Comparison of ENCODE assay signal across 19 cellular contexts in the genomic region with DNA sequence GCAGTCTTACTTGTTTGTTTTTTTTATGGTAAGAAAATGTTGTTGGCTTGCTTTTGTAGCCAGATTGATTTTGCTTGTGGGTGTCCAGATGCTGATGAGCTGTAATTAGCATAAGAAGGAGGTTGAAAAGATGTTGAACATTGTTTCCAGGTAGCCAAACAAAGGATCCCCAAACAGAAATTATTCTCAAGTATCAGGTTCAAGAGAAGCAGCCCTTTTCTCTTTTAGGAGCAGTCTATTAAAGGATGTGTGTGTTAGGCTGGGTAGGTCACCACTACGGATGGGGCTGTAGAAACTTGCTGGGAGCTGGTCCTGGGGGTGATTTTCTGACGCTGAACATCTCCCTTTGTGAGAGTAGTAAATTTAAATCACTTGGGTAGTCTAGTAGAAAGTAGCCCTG.
DNase-seq lines count a peak whose midpoint lies in the region; ATAC-seq and TF ChIP-seq lines count a peak whose summit lies in the region.
"Had no signal": no experiment of that assay in that cellular context is flagged by ENCODE, and none has a peak within 500 bp of the region (broad histone marks: within the 10 kb centered on the region; RNA-seq: fewer than 3 reads in every experiment).

No MANE protein-coding gene starts in this region.

- no peak overlapping the region for H3K4me2 ChIP-seq in mesenchymal stem cell (ENCODE audit: low read length, poor library complexity, severe bottlenecking)

- no peak overlapping the region for H3K23ac ChIP-seq in mesenchymal stem cell (ENCODE audit: low read length in 2 of 2)

- no peak overlapping the region for H3K4ac ChIP-seq in mesenchymal stem cell (ENCODE audit: low read depth in 1 of 2, low read length in 2 of 2)

- no peak for ATAC-seq in HG03378 (IDR thresholded peaks at IDR 0.05; ENCODE audit: unreplicated experiment)
- ATAC-seq: activated T-helper 17 cell treated with anti-CD3 and anti-CD28 coated beads, Interleukin-2, amount 50 U/mL, for 72 hours; SK-N-SH treated with all-trans-retinoic acid at 6 μM for 48 hours had no signal

- H3K9ac ChIP-seq in HUES48 (ENCODE audit: low read depth, low read length) (peak overlapping the region; percentile 51; the same call in 1 of the 2 replicates), mesenchymal stem cell (ENCODE audit: low read length) (no peak overlapping the region)

- peak overlapping the region; percentile 52 for H3K27ac Mint-ChIP-seq in mesothelial cell of epicardium
- H3K27ac Mint-ChIP-seq in chondrocyte (ENCODE audit: unreplicated experiment), result no peak overlapping the region
- H3K27ac Mint-ChIP-seq: activated naive CD8-positive, alpha-beta T cell treated with anti-CD3 and anti-CD28 coated beads for 36 hours; activated T-helper 17 cell treated with anti-CD3 and anti-CD28 coated beads, Interleukin-2, amount 50 U/mL, for 72 hours; T-helper 2 cell treated with Interferon-gamma antibody and Interleukin-4, amounts not matched to agents 5 μg/mL and 100 μg/mL, for 36 hours had no signal

- no peak overlapping the region for H2BK12ac ChIP-seq in mesenchymal stem cell (ENCODE audit: low read length in 2 of 2)

- H3K27me3 Mint-ChIP-seq in mesothelial cell of epicardium (ENCODE audit: low read depth), result no peaks in the 10 kb centered on the region
- H3K27me3 Mint-ChIP-seq in chondrocyte (ENCODE audit: low read depth), result no peaks in the 10 kb centered on the region
- H3K27me3 Mint-ChIP-seq: activated naive CD8-positive, alpha-beta T cell treated with anti-CD3 and anti-CD28 coated beads for 36 hours; activated T-helper 17 cell treated with anti-CD3 and anti-CD28 coated beads, Interleukin-2, amount 50 U/mL, for 72 hours; CD4-positive, CD25-positive, alpha-beta regulatory T cell had no signal

- no peak overlapping the region for H2BK120ac ChIP-seq in mesenchymal stem cell (ENCODE audit: low read depth, low read length)

- peaks cover 9% of the 10 kb centered on the region for H3K79me1 ChIP-seq in mesenchymal stem cell (replicated peaks; ENCODE audit: low read length, poor library complexity, severe bottlenecking)

- peak overlapping the region; percentile 70 for H3K27ac ChIP-seq in HUES48 (ENCODE audit: low read depth, low read length)
- H3K27ac ChIP-seq in mesenchymal stem cell (ENCODE audit: low read length, poor library complexity, severe bottlenecking), result no peak overlapping the region
- H3K27ac ChIP-seq: left ventricle myocardium inferior, prostate gland had no signal

- no peak overlapping the region for H3K14ac ChIP-seq in mesenchymal stem cell (ENCODE audit: low read length in 2 of 2)

- peak; percentile 76 for DNase-seq in NCI-H1436 (lab: John Stamatoyannopoulos, UW)
- peak; percentile 84 for DNase-seq in NCI-H748 treated with DMSO at 0.1 percent for 48 hours (lab: John Stamatoyannopoulos, UW)
- DNase-seq in mesothelial cell of epicardium (ENCODE audit: low spot score in 2 of 2, unreplicated experiment in 2 of 2), result no peak
- no peak for DNase-seq in mesenchymal stem cell
- DNase-seq in chondrocyte (ENCODE audit: low spot score), result no peak
- DNase-seq: activated CD8-positive, alpha-beta memory T cell treated with anti-CD3 and anti-CD28 coated beads, Interleukin-2, amount 50 U/mL, for 4 hours; activated naive CD8-positive, alpha-beta T cell treated with anti-CD3 and anti-CD28 coated beads for 36 hours; CD4-positive, CD25-positive, alpha-beta regulatory T cell; DMS 273 treated with DMSO at 0.1 percent for 48 hours; foreskin fibroblast; left ventricle myocardium inferior; NCI-H510A treated with DMSO at 0.1 percent for 48 hours; substantia nigra had no signal

- no peak overlapping the region for H3K18ac ChIP-seq in mesenchymal stem cell (ENCODE audit: low read depth in 1 of 2, low read length in 2 of 2)

- no peaks in the 10 kb centered on the region for H3K36me3 ChIP-seq in HUES48 (ENCODE audit: control insufficient read depth, insufficient read depth, low read length)
- peaks cover 0 to 10% of the 10 kb centered on the region in 2 experiments for H3K36me3 ChIP-seq in mesenchymal stem cell (ENCODE audit: control insufficient read depth in 1 of 2, insufficient read depth in 2 of 2, low read depth in 1 of 2, low read length in 2 of 2)
- H3K36me3 ChIP-seq: prostate gland had no signal

- H3K4me1 Mint-ChIP-seq in mesothelial cell of epicardium, result peaks cover 16% of the 10 kb centered on the region
- H3K4me1 Mint-ChIP-seq in chondrocyte (ENCODE audit: low read depth), result peaks cover 2% of the 10 kb centered on the region

- H2AK5ac ChIP-seq in mesenchymal stem cell (ENCODE audit: low read length, severe bottlenecking), result no peak overlapping the region

- H3K9me3 Mint-ChIP-seq in mesothelial cell of epicardium (no peaks in the 10 kb centered on the region), chondrocyte (ENCODE audit: low read depth) (no peaks in the 10 kb centered on the region)
- H3K9me3 Mint-ChIP-seq: activated naive CD8-positive, alpha-beta T cell treated with anti-CD3 and anti-CD28 coated beads for 36 hours; activated T-helper 17 cell treated with anti-CD3 and anti-CD28 coated beads, Interleukin-2, amount 50 U/mL, for 72 hours; CD4-positive, CD25-positive, alpha-beta regulatory T cell; T-helper 2 cell treated with Interferon-gamma antibody and Interleukin-4, amounts not matched to agents 5 μg/mL and 100 μg/mL, for 36 hours had no signal

- H3K4me1 ChIP-seq in HUES48 (ENCODE audit: control insufficient read depth, insufficient read depth, low read length), result peaks cover 32% of the 10 kb centered on the region
- no peaks in the 10 kb centered on the region for H3K4me1 ChIP-seq in mesenchymal stem cell (ENCODE audit: control insufficient read depth, insufficient read depth, low read depth, low read length)
- H3K4me1 ChIP-seq: left ventricle myocardium inferior, prostate gland had no signal

- no peaks in the 10 kb centered on the region for H3K27me3 ChIP-seq in HUES48 (ENCODE audit: control insufficient read depth, insufficient read depth, low read length)
- H3K27me3 ChIP-seq in mesenchymal stem cell (ENCODE audit: control insufficient read depth in 1 of 2, insufficient read depth in 1 of 2, low read length in 2 of 2), result no peaks in the 10 kb centered on the region

- 49% methylated on average over 2 of the region's 2 CpGs for WGBS in mesenchymal stem cell

- H3K9me3 ChIP-seq in HUES48 (ENCODE audit: control insufficient read depth, insufficient read depth, low read length) (no peaks in the 10 kb centered on the region), mesenchymal stem cell (ENCODE audit: control insufficient read depth, low read length) (no peaks in the 10 kb centered on the region)
- H3K9me3 ChIP-seq: left ventricle myocardium inferior, prostate gland had no signal

- H3K4me3 ChIP-seq in HUES48 (ENCODE audit: low read depth, low read length) (peak overlapping the region; percentile 35), mesenchymal stem cell (ENCODE audit: insufficient read depth in 1 of 2, low read depth in 1 of 2, low read length in 2 of 2) (no peak overlapping the region)
- H3K4me3 ChIP-seq: left ventricle myocardium inferior, prostate gland had no signal

- H2BK15ac ChIP-seq in mesenchymal stem cell (ENCODE audit: low read depth, poor library complexity, severe bottlenecking), result no peak overlapping the region

- H2AFZ ChIP-seq in mesenchymal stem cell (ENCODE audit: low read depth, low read length), result no peak overlapping the region

- H3K36me3 Mint-ChIP-seq in mesothelial cell of epicardium, result peaks cover 1% of the 10 kb centered on the region
- H3K36me3 Mint-ChIP-seq in chondrocyte (ENCODE audit: low read depth), result no peaks in the 10 kb centered on the region

- no peak overlapping the region for H4K8ac ChIP-seq in mesenchymal stem cell (ENCODE audit: low read length)

- no peak overlapping the region for H3K4me3 Mint-ChIP-seq in mesothelial cell of epicardium
- no peak overlapping the region for H3K4me3 Mint-ChIP-seq in chondrocyte (ENCODE audit: unreplicated experiment)
- H3K4me3 Mint-ChIP-seq: activated naive CD8-positive, alpha-beta T cell treated with anti-CD3 and anti-CD28 coated beads for 36 hours; activated T-helper 17 cell treated with anti-CD3 and anti-CD28 coated beads, Interleukin-2, amount 50 U/mL, for 72 hours; CD4-positive, CD25-positive, alpha-beta regulatory T cell; T-helper 2 cell treated with Interferon-gamma antibody and Interleukin-4, amounts not matched to agents 5 μg/mL and 100 μg/mL, for 36 hours had no signal

- no peak for TF ChIP-seq CTCF in mesothelial cell of epicardium (IDR thresholded peaks at IDR 0.05; ENCODE audit: unreplicated experiment)
- no peak for TF ChIP-seq CTCF in chondrocyte (IDR thresholded peaks at IDR 0.05)

- no peak overlapping the region for H4K91ac ChIP-seq in mesenchymal stem cell (ENCODE audit: low read length)

- no peak overlapping the region for H2BK5ac ChIP-seq in mesenchymal stem cell (ENCODE audit: low read depth, low read length, poor library complexity, severe bottlenecking)

Comparison
In these comparisons a context has a peak if more than half of its experiments do, and no peak if none do; other contexts are left out.
1. DNase-seq: peak in NCI-H1436 (single experiment) and NCI-H748 treated with DMSO at 0.1 percent for 48 hours (single experiment); none in mesothelial cell of epicardium (0 of 2), mesenchymal stem cell (single experiment) and chondrocyte (single experiment).